35 cellular contexts compared by ENCODE assay signal in the genomic region with DNA sequence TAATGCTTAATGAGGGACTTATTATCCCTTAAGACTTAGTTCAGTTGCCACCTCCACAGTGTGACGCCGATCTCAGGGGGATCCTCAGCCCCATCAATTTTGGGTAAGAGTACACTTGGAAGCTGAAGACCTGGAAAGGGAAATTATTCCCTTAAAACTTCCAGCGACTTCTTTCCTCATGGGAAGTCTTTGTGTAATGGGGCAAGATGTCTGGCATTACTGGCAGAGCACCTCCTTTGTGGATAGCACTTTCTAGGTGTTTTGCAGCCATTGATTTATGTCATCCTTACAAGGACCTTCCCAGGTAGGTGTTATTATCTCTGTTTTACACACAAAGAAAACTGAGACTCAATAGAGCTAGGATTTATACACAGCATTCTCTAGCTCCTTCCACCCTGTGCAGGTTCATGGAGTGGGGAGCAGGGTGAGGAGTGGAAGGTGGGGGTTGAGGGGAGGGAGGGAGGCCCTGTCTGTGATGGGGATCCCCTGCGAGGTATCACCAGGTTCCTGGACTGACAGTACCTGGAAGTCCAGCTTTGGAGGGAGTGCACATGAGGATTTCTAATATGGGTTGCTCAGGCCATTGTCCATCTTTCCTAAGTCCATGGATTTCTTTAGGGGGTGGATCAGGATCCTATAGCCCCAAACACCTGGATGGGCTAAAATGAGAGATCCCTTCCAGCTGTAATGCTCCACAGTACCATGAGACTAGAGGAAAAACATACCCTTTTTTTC.
"Had no signal": no experiment of that assay in that cellular context is flagged by ENCODE, and none has a peak within 500 bp of the region (broad histone marks: within the 10 kb centered on the region; RNA-seq: fewer than 3 reads in every experiment).

No MANE protein-coding gene starts in this region.

- H3K4me1 Mint-ChIP-seq: activated B cell treated with CpG ODN at 0.5 μM for 24 hours; activated naive CD4-positive, alpha-beta T cell treated with anti-CD3 and anti-CD28 coated beads, Interleukin-2, amount 50 U/mL, for 24 hours; activated naive CD8-positive, alpha-beta T cell treated with anti-CD3 and anti-CD28 coated beads for 36 hours; activated naive CD8-positive, alpha-beta T cell treated with anti-CD3 and anti-CD28 coated beads, Interleukin-2, amount 50 U/mL, for 24 hours; activated T-helper 17 cell treated with anti-CD3 and anti-CD28 coated beads, Interleukin-2, amount 50 U/mL, for 72 hours; T-cell had no signal

- ATAC-seq: activated CD4-positive, CD25-positive, alpha-beta regulatory T cell treated with anti-CD3 and anti-CD28 coated beads, Interleukin-2, amount 50 U/mL, for 24 hours; activated CD8-positive, alpha-beta T cell treated with anti-CD3 and anti-CD28 coated beads for 36 hours; activated naive CD8-positive, alpha-beta T cell treated with anti-CD3 and anti-CD28 coated beads, Interleukin-2, amount 50 U/mL, for 24 hours; activated T-cell treated with anti-CD3 and anti-CD28 coated beads, Interleukin-2, amount 50 U/mL, for 4 hours; activated T-helper 17 cell treated with anti-CD3 and anti-CD28 coated beads, Interleukin-2, amount 50 U/mL, for 72 hours; body of pancreas; foreskin keratinocyte; gastrocnemius medialis; heart left ventricle; T-cell had no signal

- H3K27ac ChIP-seq: adrenal gland, body of pancreas, breast epithelium, cardiac muscle cell, colonic mucosa, esophagus muscularis mucosa, foreskin keratinocyte, gastrocnemius medialis, heart left ventricle, WERI-Rb-1 had no signal

- H3K27me3 ChIP-seq: adrenal gland, cardiac muscle cell, colonic mucosa had no signal

- H3K4me1 ChIP-seq: adrenal gland, body of pancreas, breast epithelium, colonic mucosa, esophagus muscularis mucosa, foreskin keratinocyte, gastrocnemius medialis, heart left ventricle had no signal

- H3K36me3 ChIP-seq: adrenal gland, breast epithelium, cardiac muscle cell, colonic mucosa, esophagus muscularis mucosa, gastrocnemius medialis, heart left ventricle, WERI-Rb-1 had no signal

- H3K4me3 Mint-ChIP-seq: activated B cell treated with CpG ODN at 0.5 μM for 24 hours; activated CD8-positive, alpha-beta T cell treated with anti-CD3 and anti-CD28 coated beads for 36 hours; activated naive CD4-positive, alpha-beta T cell treated with anti-CD3 and anti-CD28 coated beads, Interleukin-2, amount 50 U/mL, for 24 hours; activated naive CD8-positive, alpha-beta T cell treated with anti-CD3 and anti-CD28 coated beads for 36 hours; activated naive CD8-positive, alpha-beta T cell treated with anti-CD3 and anti-CD28 coated beads, Interleukin-2, amount 50 U/mL, for 24 hours; activated T-cell treated with anti-CD3 and anti-CD28 coated beads, Interleukin-2, amount 50 U/mL, for 4 hours; activated T-helper 17 cell treated with anti-CD3 and anti-CD28 coated beads, Interleukin-2, amount 50 U/mL, for 72 hours; T-cell; T-helper 1 cell treated with Interleukin-12 subunit alpha and Interleukin-12 subunit beta and Interleukin-4 antibody, amounts not matched to agents 30 μg/mL and 1 μg/mL, for 36 hours; T-helper 2 cell treated with Interferon-gamma antibody and Interleukin-4, amounts not matched to agents 5 μg/mL and 100 μg/mL, for 36 hours had no signal

- H3K36me3 Mint-ChIP-seq: activated naive CD4-positive, alpha-beta T cell treated with anti-CD3 and anti-CD28 coated beads, Interleukin-2, amount 50 U/mL, for 24 hours; activated naive CD8-positive, alpha-beta T cell treated with anti-CD3 and anti-CD28 coated beads for 36 hours; T-cell had no signal

- H3K9me3 Mint-ChIP-seq: activated CD8-positive, alpha-beta T cell treated with anti-CD3 and anti-CD28 coated beads for 36 hours; activated naive CD4-positive, alpha-beta T cell treated with anti-CD3 and anti-CD28 coated beads, Interleukin-2, amount 50 U/mL, for 24 hours; activated naive CD8-positive, alpha-beta T cell treated with anti-CD3 and anti-CD28 coated beads for 36 hours; activated naive CD8-positive, alpha-beta T cell treated with anti-CD3 and anti-CD28 coated beads, Interleukin-2, amount 50 U/mL, for 24 hours; activated T-cell treated with anti-CD3 and anti-CD28 coated beads, Interleukin-2, amount 50 U/mL, for 4 hours; T-cell; T-helper 1 cell treated with Interleukin-12 subunit alpha and Interleukin-12 subunit beta and Interleukin-4 antibody, amounts not matched to agents 30 μg/mL and 1 μg/mL, for 36 hours; T-helper 2 cell treated with Interferon-gamma antibody and Interleukin-4, amounts not matched to agents 5 μg/mL and 100 μg/mL, for 36 hours had no signal

- H3K27ac Mint-ChIP-seq: activated B cell treated with CpG ODN at 0.5 μM for 24 hours; activated CD8-positive, alpha-beta T cell treated with anti-CD3 and anti-CD28 coated beads for 36 hours; activated naive CD4-positive, alpha-beta T cell treated with anti-CD3 and anti-CD28 coated beads, Interleukin-2, amount 50 U/mL, for 24 hours; activated naive CD8-positive, alpha-beta T cell treated with anti-CD3 and anti-CD28 coated beads for 36 hours; activated naive CD8-positive, alpha-beta T cell treated with anti-CD3 and anti-CD28 coated beads, Interleukin-2, amount 50 U/mL, for 24 hours; activated T-helper 17 cell treated with anti-CD3 and anti-CD28 coated beads, Interleukin-2, amount 50 U/mL, for 72 hours; T-cell; T-helper 1 cell treated with Interleukin-12 subunit alpha and Interleukin-12 subunit beta and Interleukin-4 antibody, amounts not matched to agents 30 μg/mL and 1 μg/mL, for 36 hours; T-helper 2 cell treated with Interferon-gamma antibody and Interleukin-4, amounts not matched to agents 5 μg/mL and 100 μg/mL, for 36 hours had no signal

- H3K4me3 ChIP-seq: adrenal gland, body of pancreas, breast epithelium, cardiac muscle cell, colonic mucosa, esophagus muscularis mucosa, gastrocnemius medialis, heart left ventricle had no signal

- H3K9me3 ChIP-seq: adrenal gland, body of pancreas, breast epithelium, colonic mucosa, esophagus muscularis mucosa, gastrocnemius medialis, heart left ventricle had no signal

- DNase-seq: activated B cell treated with CpG ODN at 0.5 μM for 24 hours; activated CD4-positive, alpha-beta T cell treated with anti-CD3 and anti-CD28 coated beads for 48 hours; activated CD4-positive, alpha-beta T cell treated with anti-CD3 and anti-CD28 coated beads, Interleukin-2, amount 50 U/mL, for 1 hour; activated CD4-positive, alpha-beta T cell treated with anti-CD3 and anti-CD28 coated beads, Interleukin-2, amount 50 U/mL, for 48 hours; activated CD8-positive, alpha-beta memory T cell treated with anti-CD3 and anti-CD28 coated beads for 24 hours; activated CD8-positive, alpha-beta T cell treated with anti-CD3 and anti-CD28 coated beads for 36 hours; activated effector memory CD4-positive, alpha-beta T cell treated with Interleukin-2 at 50 U/mL for 16 hours; activated gamma-delta T cell treated with Interleukin-2 at 50 U/mL for 16 hours; activated naive CD4-positive, alpha-beta T cell treated with Interleukin-2 at 50 U/mL for 16 hours; activated naive CD8-positive, alpha-beta T cell treated with anti-CD3 and anti-CD28 coated beads for 36 hours; activated naive CD8-positive, alpha-beta T cell treated with anti-CD3 and anti-CD28 coated beads, Interleukin-2, amount 50 U/mL, for 24 hours; activated T-cell treated with anti-CD3 and anti-CD28 coated beads, Interleukin-2, amount 50 U/mL, for 4 hours; adrenal gland; aorta; body of pancreas; central memory CD4-positive, alpha-beta T cell; cerebellar nuclear complex; colonic mucosa; effector memory CD4-positive, alpha-beta T cell; erythroblast; foreskin keratinocyte; gastrocnemius medialis; glutamatergic neuron; heart left ventricle; T-cell; T1000; WERI-Rb-1 had no signal
